In the genomic region with DNA sequence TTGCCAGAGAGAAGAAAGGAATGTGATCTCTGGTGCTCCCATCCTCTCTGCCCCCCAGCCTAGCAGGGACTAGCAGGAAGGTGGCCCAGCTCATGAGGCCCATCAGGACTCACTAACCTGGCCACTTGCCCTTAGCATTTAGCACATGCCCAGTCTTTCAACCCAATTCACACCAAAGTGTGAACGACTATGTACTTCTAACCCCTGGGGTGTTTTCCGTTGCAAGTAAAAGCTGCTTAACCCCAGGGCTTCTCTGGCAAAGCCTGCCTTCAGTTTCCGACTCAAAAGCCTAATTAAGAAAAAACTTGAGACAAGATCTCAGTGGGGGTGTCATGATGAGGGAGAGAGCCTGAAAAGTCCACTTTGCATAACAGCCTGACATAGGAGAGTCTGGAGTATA, we compare ENCODE assay signal across 29 cellular contexts.
"Had no signal": no experiment of that assay in that cellular context is flagged by ENCODE, and none has a peak within 500 bp of the region (broad histone marks: within the 10 kb centered on the region; RNA-seq: fewer than 3 reads in every experiment).

No MANE protein-coding gene starts in this region.

- H3K27me3 ChIP-seq: ovary, right lobe of liver, sigmoid colon, suprapubic skin, testis, tibial artery, transverse colon, upper lobe of right lung, vagina had no signal

- H2AFZ ChIP-seq: parathyroid adenoma had no signal

- H3K4me3 Mint-ChIP-seq: naive thymus-derived CD4-positive, alpha-beta T cell; natural killer cell; nephron progenitor cell; neural crest cell; stimulated activated effector memory CD8-positive, alpha-beta T cell treated with anti-CD3 and anti-CD28 coated beads, Interleukin-12 subunit alpha, Interleukin-12 subunit beta, amount 100 ng/mL, for 72 hours; stimulated activated naive B cell treated with anti-CD40 and anti-IgM and Interleukin-4, amounts not matched to agents 10 μg/mL and 1 μg/mL and 100 μg/mL, for 72 hours; stimulated activated naive CD8-positive, alpha-beta T cell treated with anti-CD3 and anti-CD28 coated beads, Interleukin-15, amount 100 ng/mL, for 72 hours; type B pancreatic cell had no signal

- H3K4me1 ChIP-seq: parathyroid adenoma, psoas muscle, right lobe of liver, sigmoid colon, suprapubic skin, testis, transverse colon, upper lobe of right lung, vagina had no signal

- DNase-seq: naive thymus-derived CD4-positive, alpha-beta T cell; natural killer cell; nephron progenitor cell; occipital lobe; ovary; psoas muscle; right cardiac atrium; right lobe of liver; sigmoid colon; small intestine; stimulated activated CD4-positive, alpha-beta T cell treated with anti-CD3 and anti-CD28 coated beads, Interleukin-15, amount 100 ng/mL, for 24 hours; stimulated activated CD4-positive, alpha-beta T cell treated with anti-CD3 and anti-CD28 coated beads, Interleukin-2, amount 100 ng/mL, for 24 hours; stimulated activated CD4-positive, alpha-beta T cell treated with anti-CD3 and anti-CD28 coated beads, Interleukin-2, amount 100 ng/mL, for 48 hours; stimulated activated CD4-positive, alpha-beta T cell treated with anti-CD3 and anti-CD28 coated beads, Interleukin-4, amount 100 ng/mL, for 24 hours; stimulated activated naive B cell treated with anti-CD40 and anti-IgM and Interleukin-4, amounts not matched to agents 10 μg/mL and 1 μg/mL and 100 μg/mL, for 72 hours; stimulated activated naive CD4-positive, alpha-beta T cell treated with Interleukin-2 at 50 U/mL for 16 hours; stimulated activated naive CD8-positive, alpha-beta T cell treated with anti-CD3 and anti-CD28 coated beads, Interleukin-15, amount 100 ng/mL, for 72 hours; substantia nigra; testis; tibial artery; transverse colon; upper lobe of right lung had no signal

- H3K4me3 ChIP-seq: ovary, psoas muscle, right lobe of liver, sigmoid colon, suprapubic skin, testis, tibial artery, transverse colon, upper lobe of right lung, vagina had no signal

- H3K27ac ChIP-seq: ovary, parathyroid adenoma, psoas muscle, right lobe of liver, sigmoid colon, suprapubic skin, testis, tibial artery, transverse colon, upper lobe of right lung, vagina had no signal

- H3K27ac Mint-ChIP-seq: naive thymus-derived CD4-positive, alpha-beta T cell; natural killer cell; nephron progenitor cell; progenitor cell of endocrine pancreas; stimulated activated effector memory CD8-positive, alpha-beta T cell treated with anti-CD3 and anti-CD28 coated beads, Interleukin-12 subunit alpha, Interleukin-12 subunit beta, amount 100 ng/mL, for 72 hours; stimulated activated naive B cell treated with anti-CD40 and anti-IgM and Interleukin-4, amounts not matched to agents 10 μg/mL and 1 μg/mL and 100 μg/mL, for 72 hours; type B pancreatic cell had no signal

- H3K9ac ChIP-seq: parathyroid adenoma had no signal

- H3K9me3 Mint-ChIP-seq: natural killer cell; stimulated activated effector memory CD8-positive, alpha-beta T cell treated with anti-CD3 and anti-CD28 coated beads, Interleukin-12 subunit alpha, Interleukin-12 subunit beta, amount 100 ng/mL, for 72 hours had no signal

- H3K4me1 Mint-ChIP-seq: naive thymus-derived CD4-positive, alpha-beta T cell; natural killer cell; stimulated activated effector memory CD8-positive, alpha-beta T cell treated with anti-CD3 and anti-CD28 coated beads, Interleukin-12 subunit alpha, Interleukin-12 subunit beta, amount 100 ng/mL, for 72 hours; stimulated activated naive B cell treated with anti-CD40 and anti-IgM and Interleukin-4, amounts not matched to agents 10 μg/mL and 1 μg/mL and 100 μg/mL, for 72 hours; stimulated activated naive CD8-positive, alpha-beta T cell treated with anti-CD3 and anti-CD28 coated beads, Interleukin-15, amount 100 ng/mL, for 72 hours had no signal

- H3K79me2 ChIP-seq: parathyroid adenoma had no signal

- H3K36me3 Mint-ChIP-seq: naive thymus-derived CD4-positive, alpha-beta T cell; natural killer cell; stimulated activated effector memory CD8-positive, alpha-beta T cell treated with anti-CD3 and anti-CD28 coated beads, Interleukin-12 subunit alpha, Interleukin-12 subunit beta, amount 100 ng/mL, for 72 hours; stimulated activated naive B cell treated with anti-CD40 and anti-IgM and Interleukin-4, amounts not matched to agents 10 μg/mL and 1 μg/mL and 100 μg/mL, for 72 hours had no signal

- H3K9me3 ChIP-seq: ovary, psoas muscle, right lobe of liver, suprapubic skin, testis, tibial artery, transverse colon, vagina had no signal

- ATAC-seq: naive thymus-derived CD4-positive, alpha-beta T cell; natural killer cell; psoas muscle; right cardiac atrium; right lobe of liver; stimulated activated effector memory CD8-positive, alpha-beta T cell treated with anti-CD3 and anti-CD28 coated beads, Interleukin-12 subunit alpha, Interleukin-12 subunit beta, amount 100 ng/mL, for 72 hours; stimulated activated naive B cell treated with anti-CD40 and anti-IgM and Interleukin-4, amounts not matched to agents 10 μg/mL and 1 μg/mL and 100 μg/mL, for 72 hours; stimulated activated naive CD8-positive, alpha-beta T cell treated with anti-CD3 and anti-CD28 coated beads, Interleukin-15, amount 100 ng/mL, for 72 hours; upper lobe of right lung had no signal

- H3K36me3 ChIP-seq: ovary, right lobe of liver, sigmoid colon, suprapubic skin, tibial artery, transverse colon, upper lobe of right lung, vagina had no signal
